ENCODE assay signal across 17 cellular contexts in genomic region chr14:89422952-89423345, GRCh38. TPM values are rescaled to one million over a fixed set of nuclear protein-coding genes. Genes with fewer than 3 reads are reported as not detected.
DNase-seq lines count a peak whose midpoint lies in the region; ATAC-seq and TF ChIP-seq lines count a peak whose summit lies in the region.
"Had no signal": no experiment of that assay in that cellular context is flagged by ENCODE, and none has a peak within 500 bp of the region (broad histone marks: within the 10 kb centered on the region; RNA-seq: fewer than 3 reads in every experiment).

No MANE protein-coding gene starts in this region.

- H3F3A ChIP-seq in GM23338 (replicated peaks; ENCODE audit: low read depth) = 0 out of 2 replicates have a peak, but pooled peaks cover 12% of the 10 kb centered on the region

- H3K9me3 Mint-ChIP-seq in CD4-positive, alpha-beta T cell = no peaks in the 10 kb centered on the region
- peaks cover 3% of the 10 kb centered on the region; the same call in 1 of the 3 replicates for H3K9me3 Mint-ChIP-seq in GM23338
- no peaks in the 10 kb centered on the region for H3K9me3 Mint-ChIP-seq in chondrocyte (ENCODE audit: low read depth)
- H3K9me3 Mint-ChIP-seq in osteocyte (ENCODE audit: unreplicated experiment) = no peaks in the 10 kb centered on the region
- H3K9me3 Mint-ChIP-seq: effector memory CD8-positive, alpha-beta T cell had no signal

- intact Hi-C loops in CD4-positive, alpha-beta T cell (cut with DNase I, micrococcal nuclease) = loop anchor here in 1 of 2 experiments (5.0 kb wide), 1 partner anchor 344 kb away; no protein-coding TSS in a partner anchor

- peak overlapping the region; percentile 61 for H3K27ac Mint-ChIP-seq in CD4-positive, alpha-beta T cell
- H3K27ac Mint-ChIP-seq in GM23338 (peak overlapping the region; percentile 87), chondrocyte (ENCODE audit: unreplicated experiment) (peak overlapping the region; percentile 45), osteocyte (ENCODE audit: unreplicated experiment) (peak overlapping the region; percentile 65)

- H3K27me3 ChIP-seq in CD4-positive, alpha-beta T cell (ENCODE audit: control insufficient read depth, insufficient read depth, low read length) = no peaks in the 10 kb centered on the region
- H3K27me3 ChIP-seq in GM23338 (ENCODE audit: insufficient read depth) = no peaks in the 10 kb centered on the region
- H3K27me3 ChIP-seq: BLaER1, brain microvascular endothelial cell, pancreas, tibial nerve had no signal

- H3K4me1 Mint-ChIP-seq in CD4-positive, alpha-beta T cell (ENCODE audit: low read depth) = peaks cover 72% of the 10 kb centered on the region
- H3K4me1 Mint-ChIP-seq in GM23338 = peaks cover 61% of the 10 kb centered on the region
- H3K4me1 Mint-ChIP-seq in chondrocyte (ENCODE audit: low read depth) = peaks cover 63% of the 10 kb centered on the region
- peaks cover 71% of the 10 kb centered on the region for H3K4me1 Mint-ChIP-seq in osteocyte (ENCODE audit: unreplicated experiment)

- peaks cover 94% of the 10 kb centered on the region for H3K79me2 ChIP-seq in GM23338 (replicated peaks; ENCODE audit: insufficient read depth)

- H3K4me3 ChIP-seq in GM23338 = no peak overlapping the region
- H3K4me3 ChIP-seq: BLaER1, pancreas, tibial nerve had no signal

- peaks cover under 1% of the 10 kb centered on the region for H3K36me3 Mint-ChIP-seq in CD4-positive, alpha-beta T cell (ENCODE audit: low read depth)
- H3K36me3 Mint-ChIP-seq in GM23338 (ENCODE audit: low read depth) (peaks cover 26% of the 10 kb centered on the region), chondrocyte (ENCODE audit: low read depth) (no peaks in the 10 kb centered on the region), osteocyte (ENCODE audit: unreplicated experiment) (peaks cover 2% of the 10 kb centered on the region)

- H3K4me3 Mint-ChIP-seq in CD4-positive, alpha-beta T cell = no peak overlapping the region
- no peak overlapping the region for H3K4me3 Mint-ChIP-seq in GM23338
- H3K4me3 Mint-ChIP-seq in chondrocyte (ENCODE audit: unreplicated experiment) = no peak overlapping the region
- no peak overlapping the region for H3K4me3 Mint-ChIP-seq in osteocyte (ENCODE audit: unreplicated experiment)
- H3K4me3 Mint-ChIP-seq: effector memory CD8-positive, alpha-beta T cell had no signal

- no peak overlapping the region for H3K27ac ChIP-seq in CD4-positive, alpha-beta T cell (ENCODE audit: low read depth, low read length)
- H3K27ac ChIP-seq in GM23338 (ENCODE audit: low read depth) = no peak overlapping the region
- H3K27ac ChIP-seq: BLaER1, brain microvascular endothelial cell, pancreas, WERI-Rb-1 had no signal

- POLR2A ChIA-PET in CD4-positive, alpha-beta T cell (lab: Charles Lee) = no interaction called here

- no peaks in the 10 kb centered on the region for H3K9me3 ChIP-seq in CD4-positive, alpha-beta T cell (ENCODE audit: control insufficient read depth, low read length)
- H3K9me3 ChIP-seq: BLaER1, pancreas, tibial nerve had no signal

- CTCF ChIA-PET in CD4-positive, alpha-beta T cell (lab: Charles Lee) = no interaction called here

- H2AFZ ChIP-seq in GM23338 = no peak overlapping the region

- no peaks in the 10 kb centered on the region for H3K9me2 ChIP-seq in GM23338 (ENCODE audit: insufficient read depth)

- H3K4me1 ChIP-seq in GM23338 (ENCODE audit: insufficient read depth) = peaks cover 42% of the 10 kb centered on the region

- ATAC-seq in CD4-positive, alpha-beta T cell (ENCODE audit: poor library complexity) = no peak
- ATAC-seq in GM23338 (no peak), HG03159 (IDR thresholded peaks at IDR 0.05; ENCODE audit: unreplicated experiment) (no peak), HG02884 (IDR thresholded peaks at IDR 0.05; ENCODE audit: unreplicated experiment) (no peak)
- ATAC-seq: effector memory CD8-positive, alpha-beta T cell had no signal

- H3K27me3 Mint-ChIP-seq in CD4-positive, alpha-beta T cell = no peaks in the 10 kb centered on the region
- H3K27me3 Mint-ChIP-seq in GM23338 (ENCODE audit: insufficient read depth, low read depth, poor library complexity) (peaks cover 12% of the 10 kb centered on the region), chondrocyte (ENCODE audit: low read depth) (no peaks in the 10 kb centered on the region), osteocyte (ENCODE audit: unreplicated experiment) (no peaks in the 10 kb centered on the region)
- H3K27me3 Mint-ChIP-seq: effector memory CD8-positive, alpha-beta T cell had no signal

- H3K36me3 ChIP-seq in GM23338 (ENCODE audit: insufficient read depth) = no peaks in the 10 kb centered on the region
- H3K36me3 ChIP-seq: brain microvascular endothelial cell, pancreas, tibial nerve, WERI-Rb-1 had no signal

- TF ChIP-seq CTCF in CD4-positive, alpha-beta T cell (IDR thresholded peaks at IDR 0.05) = no peak
- TF ChIP-seq CTCF in GM23338 (conservative IDR thresholded peaks at IDR 0.05; ENCODE audit: low read depth in 2 of 2) (no peak), chondrocyte (IDR thresholded peaks at IDR 0.05) (no peak), osteocyte (IDR thresholded peaks at IDR 0.05) (no peak)

- DNase-seq in CD4-positive, alpha-beta T cell = no peak
- DNase-seq in GM23338 (ENCODE audit: low spot score) = no peak
- DNase-seq in chondrocyte (ENCODE audit: low spot score) = no peak
- DNase-seq in osteocyte (ENCODE audit: extremely low spot score, unreplicated experiment) = no peak
- DNase-seq in NCI-H526 treated with DMSO at 0.1 percent for 48 hours (lab: John Stamatoyannopoulos, UW) = no peak
- no peak for DNase-seq in DMS53 treated with DMSO at 0.1 percent for 48 hours (lab: John Stamatoyannopoulos, UW; ENCODE audit: unreplicated experiment)
- DNase-seq: brain microvascular endothelial cell; effector memory CD8-positive, alpha-beta T cell; Kasumi-1; NCI-H1694 treated with DMSO at 0.1 percent for 48 hours; NCI-H446 treated with DMSO at 0.1 percent for 48 hours; WERI-Rb-1 had no signal

- no peaks in the 10 kb centered on the region for H4K20me1 ChIP-seq in GM23338 (replicated peaks; ENCODE audit: insufficient read depth)
- H4K20me1 ChIP-seq: BLaER1 had no signal

- no peak overlapping the region for H3K4me2 ChIP-seq in GM23338
- H3K4me2 ChIP-seq: BLaER1 had no signal

TF ChIP-seq in GM23338, 12 proteins besides CTCF, POLR2A, EP300 and RAD21 (continues in another document):
- TF ChIP-seq ZNF462 (CRISPR knock-in tag; IDR thresholded peaks at IDR 0.05) (no peak), JUNB (IDR thresholded peaks at IDR 0.05; ENCODE audit: unreplicated experiment) (no peak)

RNA-seq across cellular contexts. Expression of gene FOXN3, which starts 5.9 kb away (rescaled TPM):
- 100 to 1,000 TPM; 124 to 127 TPM for total RNA-seq in CD4-positive, alpha-beta T cell
- 149 and 167 TPM in 2 replicates for total RNA-seq in GM23338 (2014; rRNA removed; shearing (Covaris generic))
- 88.3 and 98.9 TPM in 2 replicates for polyA plus RNA-seq in GM23338 (2016; fragmentation: Nextera tagmentation; extraction: Ambion mirVana)
- total RNA-seq in chondrocyte = 129 to 161 TPM (median 155 TPM) in 3 replicates
- total RNA-seq in osteocyte = 120 and 130 TPM in 2 replicates
